11 cellular contexts compared by ENCODE assay signal in the genomic region with DNA sequence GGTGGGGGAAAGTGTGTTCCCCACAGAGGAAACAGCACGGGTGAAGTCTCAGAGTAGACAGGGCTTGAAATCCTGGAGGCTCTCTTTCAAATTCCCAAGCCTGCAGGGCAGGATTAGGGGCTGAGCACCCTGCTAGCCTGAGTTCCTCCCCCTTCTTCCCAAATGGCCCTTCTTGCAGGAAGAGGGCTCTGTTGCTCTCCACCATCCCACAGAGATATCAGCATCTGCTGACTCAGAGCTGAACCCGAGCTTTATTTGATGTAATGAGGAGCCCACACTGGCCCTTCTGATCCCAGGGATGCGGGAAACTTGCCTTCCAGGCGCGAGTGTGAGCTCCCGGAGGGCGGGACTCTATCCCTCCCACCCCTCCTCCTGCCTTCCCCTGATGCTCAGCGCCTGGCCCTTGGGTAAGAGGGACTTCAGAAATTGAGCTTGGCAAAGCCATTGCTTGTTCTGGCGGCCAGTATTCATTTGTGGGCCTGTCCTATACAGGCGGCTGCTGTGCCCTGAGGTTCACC. TPM values are rescaled to one million over a fixed set of nuclear protein-coding genes. Genes with fewer than 3 reads are reported as not detected.
DNase-seq lines count a peak whose midpoint lies in the region; ATAC-seq and TF ChIP-seq lines count a peak whose summit lies in the region.
"Had no signal": no experiment of that assay in that cellular context is flagged by ENCODE, and none has a peak within 500 bp of the region (broad histone marks: within the 10 kb centered on the region; RNA-seq: fewer than 3 reads in every experiment).

No MANE protein-coding gene starts in this region.

- H3K27me3 Mint-ChIP-seq in WTC11 (ENCODE audit: low read depth) (peaks cover 19% of the 10 kb centered on the region), type B pancreatic cell (peaks cover 4% of the 10 kb centered on the region)

- H3K9me3 Mint-ChIP-seq in WTC11, result no peaks in the 10 kb centered on the region
- no peaks in the 10 kb centered on the region for H3K9me3 Mint-ChIP-seq in type B pancreatic cell

- H3K4me3 Mint-ChIP-seq in WTC11 (peak overlapping the region; percentile 80), type B pancreatic cell (peak overlapping the region; percentile 86)

- no peak for TF ChIP-seq EP300 in suprapubic skin (IDR thresholded peaks at IDR 0.05)

- CTCF ChIA-PET in WTC11 (lab: Charles Lee), result interaction anchor here (0.7 to 5.7 kb wide), 15 partner anchors 11 to 167 kb away, joined by 4 to 78 read pairs (median 9); no protein-coding TSS in a partner anchor

- no peaks in the 10 kb centered on the region for H3K36me3 ChIP-seq in hepatocyte (replicated peaks; ENCODE audit: insufficient read depth, low read depth)
- H3K36me3 ChIP-seq in suprapubic skin, result no peaks in the 10 kb centered on the region
- H3K36me3 ChIP-seq: cardiac muscle cell had no signal

- H3K9me2 ChIP-seq in hepatocyte (replicated peaks; ENCODE audit: insufficient read depth), result no peaks in the 10 kb centered on the region

- no peaks in the 10 kb centered on the region for H3K9me3 ChIP-seq in hepatocyte (ENCODE audit: low read depth)
- no peaks in the 10 kb centered on the region for H3K9me3 ChIP-seq in suprapubic skin

- no peaks in the 10 kb centered on the region for H4K20me1 ChIP-seq in hepatocyte (ENCODE audit: insufficient read depth, poor library complexity, severe bottlenecking)

- TF ChIP-seq POLR2A in suprapubic skin (IDR thresholded peaks at IDR 0.05), result no peak

- peak; percentile 19 for ATAC-seq in WTC11
- no peak for ATAC-seq in GM21576 (IDR thresholded peaks at IDR 0.05; ENCODE audit: unreplicated experiment)

- TF ChIP-seq CTCF in WTC11 (IDR thresholded peaks at IDR 0.05) (no peak), hepatocyte (IDR thresholded peaks at IDR 0.05; ENCODE audit: poor library complexity) (no peak), type B pancreatic cell (conservative IDR thresholded peaks at IDR 0.05) (no peak), suprapubic skin (IDR thresholded peaks at IDR 0.05) (no peak)

- H3K4me1 ChIP-seq in hepatocyte (ENCODE audit: insufficient read depth) (peaks cover 56% of the 10 kb centered on the region), suprapubic skin (peaks cover 29% of the 10 kb centered on the region)

- no peak overlapping the region for H3K4me3 ChIP-seq in hepatocyte
- H3K4me3 ChIP-seq in suprapubic skin, result no peak overlapping the region
- H3K4me3 ChIP-seq: skin epidermis had no signal

- no peak overlapping the region for H2AFZ ChIP-seq in hepatocyte

- H3K27me3 ChIP-seq in hepatocyte (no peaks in the 10 kb centered on the region), suprapubic skin (peaks cover 25% of the 10 kb centered on the region)
- H3K27me3 ChIP-seq: cardiac muscle cell had no signal

- H3K27ac Mint-ChIP-seq in WTC11 (peak overlapping the region; percentile 78; the same call in 1 of the 2 replicates), type B pancreatic cell (peak overlapping the region; percentile 93)

- POLR2A ChIA-PET in WTC11 (lab: Charles Lee), result interaction anchor here (0.7 to 1.3 kb wide), 2 partner anchors 68 to 88 kb away, joined by 3 read pairs; no protein-coding TSS in a partner anchor

- 30% methylated on average over 9 of the region's 10 CpGs for WGBS in hepatocyte (ENCODE audit: low lambda C conversion rate, missing lambda C conversion rate)
- WGBS in suprapubic skin, result 55% methylated on average over 10 of the region's 10 CpGs

- H3K36me3 Mint-ChIP-seq in WTC11 (0 out of 2 replicates have a peak, but pooled peaks cover 3% of the 10 kb centered on the region), type B pancreatic cell (peaks cover 3% of the 10 kb centered on the region)

- peak overlapping the region; percentile 70 for H3K4me2 ChIP-seq in hepatocyte

- peaks cover 18% of the 10 kb centered on the region for H3K79me2 ChIP-seq in hepatocyte

- H3K27ac ChIP-seq in hepatocyte, result peak overlapping the region; percentile 79
- H3K27ac ChIP-seq in suprapubic skin, result no peak overlapping the region

- H3K4me1 Mint-ChIP-seq in WTC11 (peaks cover 80% of the 10 kb centered on the region), type B pancreatic cell (ENCODE audit: unreplicated experiment) (peaks cover 72% of the 10 kb centered on the region)

- peak; percentile 30 for DNase-seq in NCI-H2171 treated with DMSO at 0.1 percent for 48 hours (lab: John Stamatoyannopoulos, UW)
- no peak for DNase-seq in NCI-H2171 (lab: John Stamatoyannopoulos, UW)
- DNase-seq in WTC11 (ENCODE audit: low spot score), result peak; percentile 45
- peak; percentile 64 for DNase-seq in hepatocyte (ENCODE audit: low spot score)
- DNase-seq in type B pancreatic cell (ENCODE audit: extremely low spot score, unreplicated experiment), result no peak
- DNase-seq in MV-4-11 (lab: John Stamatoyannopoulos, UW), result no peak
- no peak for DNase-seq in suprapubic skin (ENCODE audit: low spot score in 2 of 2)
- DNase-seq: NCI-H2029 treated with DMSO at 0.1 percent for 48 hours had no signal

TF ChIP-seq in WTC11, 78 proteins besides CTCF, POLR2A, EP300 and RAD21:
- TF ChIP-seq ZNF219 (CRISPR knock-in tag; IDR thresholded peaks at IDR 0.05; ENCODE audit: borderline replicate concordance) (no peak), PRRX2 (CRISPR knock-in tag; IDR thresholded peaks at IDR 0.05) (no peak), ATF1 (CRISPR knock-in tag; IDR thresholded peaks at IDR 0.05) (no peak), CBFB (CRISPR knock-in tag; IDR thresholded peaks at IDR 0.05; ENCODE audit: low read depth) (no peak), JAZF1 (CRISPR knock-in tag; IDR thresholded peaks at IDR 0.05) (no peak), ZNF396 (CRISPR knock-in tag; IDR thresholded peaks at IDR 0.05; ENCODE audit: borderline replicate concordance) (no peak), ZBTB21 (CRISPR knock-in tag; IDR thresholded peaks at IDR 0.05; ENCODE audit: borderline replicate concordance) (0 out of 2 replicates have a peak, but pooled peaks have one; percentile 45), ZNF423 (CRISPR knock-in tag; IDR thresholded peaks at IDR 0.05) (peak; percentile 23; the same call in 1 of the 2 replicates), CREB1 (CRISPR knock-in tag; IDR thresholded peaks at IDR 0.05) (no peak)
- TF ChIP-seq, protein P1, sequence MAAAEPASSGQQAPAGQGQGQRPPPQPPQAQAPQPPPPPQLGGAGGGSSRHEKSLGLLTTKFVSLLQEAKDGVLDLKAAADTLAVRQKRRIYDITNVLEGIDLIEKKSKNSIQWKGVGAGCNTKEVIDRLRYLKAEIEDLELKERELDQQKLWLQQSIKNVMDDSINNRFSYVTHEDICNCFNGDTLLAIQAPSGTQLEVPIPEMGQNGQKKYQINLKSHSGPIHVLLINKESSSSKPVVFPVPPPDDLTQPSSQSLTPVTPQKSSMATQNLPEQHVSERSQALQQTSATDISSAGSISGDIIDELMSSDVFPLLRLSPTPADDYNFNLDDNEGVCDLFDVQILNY (CRISPR knock-in tag; IDR thresholded peaks at IDR 0.05), result no peak
- TF ChIP-seq, protein P2, sequence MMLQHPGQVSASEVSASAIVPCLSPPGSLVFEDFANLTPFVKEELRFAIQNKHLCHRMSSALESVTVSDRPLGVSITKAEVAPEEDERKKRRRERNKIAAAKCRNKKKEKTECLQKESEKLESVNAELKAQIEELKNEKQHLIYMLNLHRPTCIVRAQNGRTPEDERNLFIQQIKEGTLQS (CRISPR knock-in tag; conservative IDR thresholded peaks at IDR 0.05), result no peak
- TF ChIP-seq, protein P3, sequence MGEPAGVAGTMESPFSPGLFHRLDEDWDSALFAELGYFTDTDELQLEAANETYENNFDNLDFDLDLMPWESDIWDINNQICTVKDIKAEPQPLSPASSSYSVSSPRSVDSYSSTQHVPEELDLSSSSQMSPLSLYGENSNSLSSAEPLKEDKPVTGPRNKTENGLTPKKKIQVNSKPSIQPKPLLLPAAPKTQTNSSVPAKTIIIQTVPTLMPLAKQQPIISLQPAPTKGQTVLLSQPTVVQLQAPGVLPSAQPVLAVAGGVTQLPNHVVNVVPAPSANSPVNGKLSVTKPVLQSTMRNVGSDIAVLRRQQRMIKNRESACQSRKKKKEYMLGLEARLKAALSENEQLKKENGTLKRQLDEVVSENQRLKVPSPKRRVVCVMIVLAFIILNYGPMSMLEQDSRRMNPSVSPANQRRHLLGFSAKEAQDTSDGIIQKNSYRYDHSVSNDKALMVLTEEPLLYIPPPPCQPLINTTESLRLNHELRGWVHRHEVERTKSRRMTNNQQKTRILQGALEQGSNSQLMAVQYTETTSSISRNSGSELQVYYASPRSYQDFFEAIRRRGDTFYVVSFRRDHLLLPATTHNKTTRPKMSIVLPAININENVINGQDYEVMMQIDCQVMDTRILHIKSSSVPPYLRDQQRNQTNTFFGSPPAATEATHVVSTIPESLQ (CRISPR knock-in tag; IDR thresholded peaks at IDR 0.05), result no peak

RNA-seq across cellular contexts. Expression of a gene that starts 1.4 kb away (rescaled TPM):
- total RNA-seq in WTC11 (2021) (20.1 to 23.2 TPM (median 21.7 TPM) in 3 replicates), hepatocyte (13.6 and 31.5 TPM in 2 replicates), type B pancreatic cell (ENCODE audit: low replicate concordance) (19.2 and 158 TPM in 2 replicates), suprapubic skin (under 1 TPM in 2 of 4 donors, not detected in 2; 0.26 to 0.39 TPM)
- 37.1 and 56.6 TPM in 2 replicates for polyA plus RNA-seq in hepatocyte

RNA-seq across cellular contexts. Expression of a gene that starts 30.5 kb away (rescaled TPM):
- total RNA-seq in WTC11 (2021) (0.50 to 0.63 TPM (median 0.62 TPM) in 3 replicates), hepatocyte (31.4 and 36.4 TPM in 2 replicates), type B pancreatic cell (ENCODE audit: low replicate concordance) (0.24 and 41.6 TPM in 2 replicates), suprapubic skin (10 to 100 TPM; 11.5 to 41.1 (median 18.1) TPM)
- polyA plus RNA-seq in hepatocyte, result 27.8 and 32.0 TPM in 2 replicates

RNA-seq across cellular contexts. Expression of a gene that starts 32.2 kb away (rescaled TPM):
- total RNA-seq in WTC11 (2021) (5.6 to 10.6 TPM (median 6.1 TPM) in 3 replicates), hepatocyte (0.32 and 0.63 TPM in 2 replicates), type B pancreatic cell (ENCODE audit: low replicate concordance) (2.2 and 5.0 TPM in 2 replicates), suprapubic skin (under 1 TPM in 1 of 4 donors, not detected in 3; 0.60 TPM)
- polyA plus RNA-seq in hepatocyte, result 0.86 and 1.3 TPM in 2 replicates

Comparison
In these comparisons a context has a peak if more than half of its experiments do, and no peak if none do; other contexts are left out.
1. DNase-seq: peak in NCI-H2171 treated with DMSO at 0.1 percent for 48 hours (single experiment), WTC11 (single experiment) and hepatocyte (single experiment); none in NCI-H2171 (single experiment), type B pancreatic cell (single experiment), MV-4-11 (single experiment) and suprapubic skin (0 of 2).
2. RNA of a gene that starts 1.4 kb away (total RNA-seq): 19.2 to 158 TPM in type B pancreatic cell, 13.6 to 31.5 TPM in hepatocyte and 20.1 to 23.2 TPM in WTC11; 0.26 to 0.39 TPM in suprapubic skin; every median in the first group is over 10 times any median in the second.